25 cellular contexts compared by ENCODE assay signal in genomic region chr7:78704504-78704903, GRCh38.
"Had no signal": no experiment of that assay in that cellular context is flagged by ENCODE, and none has a peak within 500 bp of the region (broad histone marks: within the 10 kb centered on the region; RNA-seq: fewer than 3 reads in every experiment).

No MANE protein-coding gene starts in this region.

- H3K36me3 ChIP-seq: stomach, suprapubic skin, thoracic aorta, thyroid gland, tibial artery, tibial nerve, transverse colon, upper lobe of left lung, upper lobe of right lung, uterus, vagina had no signal

- DNase-seq: stimulated activated CD4-positive, alpha-beta T cell treated with anti-CD3 and anti-CD28 coated beads, Interleukin-2, amount 100 ng/mL, for 48 hours; stimulated activated CD4-positive, alpha-beta T cell treated with anti-CD3 and anti-CD28 coated beads, Interleukin-4, amount 100 ng/mL, for 1 hour; stimulated activated CD4-positive, alpha-beta T cell treated with anti-CD3 and anti-CD28 coated beads, Interleukin-4, amount 100 ng/mL, for 24 hours; stimulated activated CD4-positive, alpha-beta T cell treated with anti-CD3 and anti-CD28 coated beads, Interleukin-4, amount 100 ng/mL, for 4 hours; stimulated activated CD8-positive, alpha-beta memory T cell treated with anti-CD3 and anti-CD28 coated beads, Interleukin-4, amount 100 ng/mL, for 48 hours; stimulated activated naive B cell treated with anti-CD40 and anti-IgM and Interleukin-4, amounts not matched to agents 10 μg/mL and 1 μg/mL and 100 μg/mL, for 72 hours; stimulated activated naive CD4-positive, alpha-beta T cell; stimulated activated naive CD4-positive, alpha-beta T cell treated with Interleukin-2 at 50 U/mL for 16 hours; stimulated activated naive CD8-positive, alpha-beta T cell treated with anti-CD3 and anti-CD28 coated beads, Interleukin-15, amount 100 ng/mL, for 72 hours; stimulated activated naive CD8-positive, alpha-beta T cell treated with anti-CD3 and anti-CD28 coated beads, Interleukin-15, Interleukin-2, amounts not matched to agents 100 U/mL and 50 U/mL, for 24 hours; stomach; substantia nigra; testis; thyroid gland; tibial artery; transverse colon; upper lobe of left lung; upper lobe of right lung; uterus had no signal

- ATAC-seq: stimulated activated effector memory CD8-positive, alpha-beta T cell treated with anti-CD3 and anti-CD28 coated beads, Interleukin-12 subunit alpha, Interleukin-12 subunit beta, amount 100 ng/mL, for 72 hours; stimulated activated memory B cell treated with anti-CD40 and anti-IgM and Interleukin-4, amounts not matched to agents 10 μg/mL and 1 μg/mL and 100 μg/mL, for 72 hours; stimulated activated naive B cell treated with anti-CD40 and anti-IgM and Interleukin-4, amounts not matched to agents 10 μg/mL and 1 μg/mL and 100 μg/mL, for 72 hours; stimulated activated naive CD8-positive, alpha-beta T cell treated with anti-CD3 and anti-CD28 coated beads, Interleukin-15, amount 100 ng/mL, for 72 hours; stimulated activated naive CD8-positive, alpha-beta T cell treated with anti-CD3 and anti-CD28 coated beads, Interleukin-15, Interleukin-2, amounts not matched to agents 100 U/mL and 50 U/mL, for 24 hours; upper lobe of right lung had no signal

- H3K4me1 ChIP-seq: stomach, suprapubic skin, testis, thyroid gland, tibial nerve, transverse colon, upper lobe of left lung, upper lobe of right lung, uterus had no signal

- H3K9me3 ChIP-seq: suprapubic skin, testis, thoracic aorta, thyroid gland, tibial artery, transverse colon, upper lobe of left lung, uterus, vagina had no signal

- H3K27me3 ChIP-seq: stomach, suprapubic skin, testis, thyroid gland, tibial artery, tibial nerve, transverse colon, upper lobe of left lung, upper lobe of right lung, uterus, vagina had no signal

- H3K4me3 ChIP-seq: stomach, suprapubic skin, testis, thoracic aorta, thyroid gland, tibial artery, tibial nerve, transverse colon, upper lobe of left lung, upper lobe of right lung, uterus, vagina had no signal

- H3K27ac ChIP-seq: stomach, suprapubic skin, testis, thoracic aorta, thyroid gland, tibial artery, tibial nerve, transverse colon, upper lobe of left lung, upper lobe of right lung, uterus, vagina had no signal
